Comparison of ENCODE assay signal across 1 cellular context in the genomic region with DNA sequence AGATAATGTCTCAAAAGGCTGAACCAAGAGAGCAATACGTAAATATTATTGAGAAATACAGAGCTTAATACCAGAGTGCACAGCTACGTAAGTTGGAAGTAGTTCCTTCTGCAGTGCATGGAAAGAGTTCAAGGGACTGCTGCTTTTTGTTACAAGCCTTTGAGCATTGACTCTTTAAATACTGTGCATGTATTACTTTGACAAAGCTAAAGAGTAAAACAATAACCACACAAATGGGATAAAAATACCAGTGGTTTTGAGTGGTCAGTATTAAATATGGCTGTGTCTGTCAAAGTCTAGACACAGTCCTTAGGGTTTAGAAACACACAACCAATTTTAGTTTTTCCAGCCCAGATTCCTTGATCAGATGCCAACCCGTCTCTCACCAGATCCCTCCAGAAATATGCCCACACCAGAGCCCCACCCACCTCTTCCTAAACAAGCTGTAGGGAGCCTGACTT.
TF ChIP-seq lines count a peak whose summit lies in the region.

No MANE protein-coding gene starts in this region.

TF ChIP-seq in K562, 482 proteins besides CTCF, POLR2A, EP300 and RAD21 (continued from another document):
- TF ChIP-seq, protein P1, sequence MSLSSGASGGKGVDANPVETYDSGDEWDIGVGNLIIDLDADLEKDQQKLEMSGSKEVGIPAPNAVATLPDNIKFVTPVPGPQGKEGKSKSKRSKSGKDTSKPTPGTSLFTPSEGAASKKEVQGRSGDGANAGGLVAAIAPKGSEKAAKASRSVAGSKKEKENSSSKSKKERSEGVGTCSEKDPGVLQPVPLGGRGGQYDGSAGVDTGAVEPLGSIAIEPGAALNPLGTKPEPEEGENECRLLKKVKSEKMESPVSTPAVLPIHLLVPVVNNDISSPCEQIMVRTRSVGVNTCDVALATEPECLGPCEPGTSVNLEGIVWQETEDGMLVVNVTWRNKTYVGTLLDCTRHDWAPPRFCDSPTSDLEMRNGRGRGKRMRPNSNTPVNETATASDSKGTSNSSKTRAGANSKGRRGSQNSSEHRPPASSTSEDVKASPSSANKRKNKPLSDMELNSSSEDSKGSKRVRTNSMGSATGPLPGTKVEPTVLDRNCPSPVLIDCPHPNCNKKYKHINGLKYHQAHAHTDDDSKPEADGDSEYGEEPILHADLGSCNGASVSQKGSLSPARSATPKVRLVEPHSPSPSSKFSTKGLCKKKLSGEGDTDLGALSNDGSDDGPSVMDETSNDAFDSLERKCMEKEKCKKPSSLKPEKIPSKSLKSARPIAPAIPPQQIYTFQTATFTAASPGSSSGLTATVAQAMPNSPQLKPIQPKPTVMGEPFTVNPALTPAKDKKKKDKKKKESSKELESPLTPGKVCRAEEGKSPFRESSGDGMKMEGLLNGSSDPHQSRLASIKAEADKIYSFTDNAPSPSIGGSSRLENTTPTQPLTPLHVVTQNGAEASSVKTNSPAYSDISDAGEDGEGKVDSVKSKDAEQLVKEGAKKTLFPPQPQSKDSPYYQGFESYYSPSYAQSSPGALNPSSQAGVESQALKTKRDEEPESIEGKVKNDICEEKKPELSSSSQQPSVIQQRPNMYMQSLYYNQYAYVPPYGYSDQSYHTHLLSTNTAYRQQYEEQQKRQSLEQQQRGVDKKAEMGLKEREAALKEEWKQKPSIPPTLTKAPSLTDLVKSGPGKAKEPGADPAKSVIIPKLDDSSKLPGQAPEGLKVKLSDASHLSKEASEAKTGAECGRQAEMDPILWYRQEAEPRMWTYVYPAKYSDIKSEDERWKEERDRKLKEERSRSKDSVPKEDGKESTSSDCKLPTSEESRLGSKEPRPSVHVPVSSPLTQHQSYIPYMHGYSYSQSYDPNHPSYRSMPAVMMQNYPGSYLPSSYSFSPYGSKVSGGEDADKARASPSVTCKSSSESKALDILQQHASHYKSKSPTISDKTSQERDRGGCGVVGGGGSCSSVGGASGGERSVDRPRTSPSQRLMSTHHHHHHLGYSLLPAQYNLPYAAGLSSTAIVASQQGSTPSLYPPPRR (CRISPR knock-in tag; IDR thresholded peaks at IDR 0.05; ENCODE audit: borderline replicate concordance) = no peak
- TF ChIP-seq ZC3H11A (IDR thresholded peaks at IDR 0.05; ENCODE audit: low read depth, low read length) (no peak), ARHGAP35 (IDR thresholded peaks at IDR 0.05; ENCODE audit: partially characterized antibody) (no peak), PHF20 (IDR thresholded peaks at IDR 0.05; ENCODE audit: partially characterized antibody) (no peak), TRIM24 (IDR thresholded peaks at IDR 0.05) (no peak), HNRNPUL1 (IDR thresholded peaks at IDR 0.05; ENCODE audit: low read length) (no peak), ZNF778 (CRISPR knock-in tag; IDR thresholded peaks at IDR 0.05) (no peak), ZNF133 (CRISPR knock-in tag; IDR thresholded peaks at IDR 0.05) (no peak), CREBBP (IDR thresholded peaks at IDR 0.05; ENCODE audit: low read depth, low read length) (no peak)
- TF ChIP-seq, protein P2, sequence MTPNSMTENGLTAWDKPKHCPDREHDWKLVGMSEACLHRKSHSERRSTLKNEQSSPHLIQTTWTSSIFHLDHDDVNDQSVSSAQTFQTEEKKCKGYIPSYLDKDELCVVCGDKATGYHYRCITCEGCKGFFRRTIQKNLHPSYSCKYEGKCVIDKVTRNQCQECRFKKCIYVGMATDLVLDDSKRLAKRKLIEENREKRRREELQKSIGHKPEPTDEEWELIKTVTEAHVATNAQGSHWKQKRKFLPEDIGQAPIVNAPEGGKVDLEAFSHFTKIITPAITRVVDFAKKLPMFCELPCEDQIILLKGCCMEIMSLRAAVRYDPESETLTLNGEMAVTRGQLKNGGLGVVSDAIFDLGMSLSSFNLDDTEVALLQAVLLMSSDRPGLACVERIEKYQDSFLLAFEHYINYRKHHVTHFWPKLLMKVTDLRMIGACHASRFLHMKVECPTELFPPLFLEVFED (CRISPR knock-in tag; conservative IDR thresholded peaks at IDR 0.05) = no peak
